Comparison of ENCODE assay signal across 8 cellular contexts in the genomic region with DNA sequence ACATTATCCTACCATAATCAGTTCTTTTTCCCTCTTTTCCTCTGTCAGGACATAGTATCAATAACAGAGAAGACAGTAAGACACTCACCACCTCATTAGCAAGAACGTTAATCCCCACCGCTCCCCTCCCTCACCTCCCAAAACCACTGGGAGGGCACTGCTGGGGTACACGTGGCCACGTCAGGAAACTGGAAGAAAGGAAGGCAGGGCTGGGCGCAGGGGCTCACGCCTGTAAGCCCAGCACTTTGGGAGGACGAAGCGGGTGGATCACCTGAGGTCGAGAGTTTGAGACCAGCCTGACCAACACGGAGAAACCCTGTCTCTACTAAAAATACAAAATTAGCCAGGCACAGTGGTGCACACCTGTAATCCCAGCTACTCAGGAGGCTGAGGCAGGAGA.
DNase-seq lines count a peak whose midpoint lies in the region; ATAC-seq and TF ChIP-seq lines count a peak whose summit lies in the region.
"Not testable (repeated sequence)": the region's sequence is repeated elsewhere in the genome, so short reads cannot be mapped to it uniquely, and the experiment has no call there.

No MANE protein-coding gene starts in this region.

- H3K27me3 Mint-ChIP-seq in CD4-positive, alpha-beta T cell; T-helper 1 cell treated with Interleukin-12 subunit alpha and Interleukin-12 subunit beta and Interleukin-4 antibody, amounts not matched to agents 30 μg/mL and 1 μg/mL, for 36 hours (ENCODE audit: low read depth); chondrocyte (ENCODE audit: low read depth); type B pancreatic cell: not testable (repeated sequence)
- peaks cover 12% of the 10 kb centered on the region for H3K27me3 Mint-ChIP-seq in activated CD4-positive, alpha-beta T cell treated with anti-CD3 and anti-CD28 coated beads, Interleukin-2, amount 10 ng/mL, durations not matched to agents 7 days and 5 days

- H3K36me3 Mint-ChIP-seq in CD4-positive, alpha-beta T cell (ENCODE audit: low read depth); T-helper 1 cell treated with Interleukin-12 subunit alpha and Interleukin-12 subunit beta and Interleukin-4 antibody, amounts not matched to agents 30 μg/mL and 1 μg/mL, for 36 hours (ENCODE audit: low read depth); activated CD4-positive, alpha-beta T cell treated with anti-CD3 and anti-CD28 coated beads, Interleukin-2, amount 10 ng/mL, durations not matched to agents 7 days and 5 days (ENCODE audit: low read depth); chondrocyte (ENCODE audit: low read depth); type B pancreatic cell: not testable (repeated sequence)

- POLR2A ChIA-PET in CD4-positive, alpha-beta T cell (lab: Charles Lee), result interaction anchor here (1.0 to 3.8 kb wide), 3 partner anchors 37 to 1867 kb away, joined by 4 to 59 read pairs (median 4); no protein-coding TSS in a partner anchor
- POLR2A ChIA-PET in activated CD4-positive, alpha-beta T cell treated with anti-CD3 and anti-CD28 coated beads, Interleukin-2, amount 10 ng/mL, durations not matched to agents 7 days and 5 days (lab: Charles Lee), result interaction anchor here (0.6 kb wide), 1 partner anchor 26 kb away, joined by 3 read pairs; no protein-coding TSS in a partner anchor

- not testable (repeated sequence) for H3K4me3 Mint-ChIP-seq in CD4-positive, alpha-beta T cell; T-helper 1 cell treated with Interleukin-12 subunit alpha and Interleukin-12 subunit beta and Interleukin-4 antibody, amounts not matched to agents 30 μg/mL and 1 μg/mL, for 36 hours; activated CD4-positive, alpha-beta T cell treated with anti-CD3 and anti-CD28 coated beads, Interleukin-2, amount 10 ng/mL, durations not matched to agents 7 days and 5 days; chondrocyte (ENCODE audit: unreplicated experiment); type B pancreatic cell

- H3K27me3 ChIP-seq in CD4-positive, alpha-beta T cell (ENCODE audit: control insufficient read depth, insufficient read depth, low read length), result not testable (repeated sequence)

- peak in 1 of 10 experiments; percentile 34 for DNase-seq in CD4-positive, alpha-beta T cell
- DNase-seq in activated CD4-positive, alpha-beta T cell treated with anti-CD3 and anti-CD28 coated beads, Interleukin-2, amount 10 ng/mL, durations not matched to agents 7 days and 5 days, result peak; percentile 6
- peak; percentile 63 for DNase-seq in activated effector memory CD4-positive, alpha-beta T cell treated with anti-CD3 and anti-CD28 coated beads, Interleukin-2, amount 50 U/mL, for 16 hours
- peak; percentile 79 for DNase-seq in chondrocyte (ENCODE audit: low spot score)
- DNase-seq in left lobe of liver (ENCODE audit: low spot score), result peak; percentile 43
- DNase-seq in omental fat pad (ENCODE audit: low spot score), result peak; percentile 18
- peak; percentile 50 for DNase-seq in type B pancreatic cell (ENCODE audit: extremely low spot score, unreplicated experiment)

- not testable (repeated sequence) for H3K9me3 Mint-ChIP-seq in CD4-positive, alpha-beta T cell; T-helper 1 cell treated with Interleukin-12 subunit alpha and Interleukin-12 subunit beta and Interleukin-4 antibody, amounts not matched to agents 30 μg/mL and 1 μg/mL, for 36 hours; activated CD4-positive, alpha-beta T cell treated with anti-CD3 and anti-CD28 coated beads, Interleukin-2, amount 10 ng/mL, durations not matched to agents 7 days and 5 days
- H3K9me3 Mint-ChIP-seq in chondrocyte (ENCODE audit: low read depth), result peaks cover 33% of the 10 kb centered on the region
- peaks cover 14% of the 10 kb centered on the region for H3K9me3 Mint-ChIP-seq in type B pancreatic cell

- H3K9me3 ChIP-seq in CD4-positive, alpha-beta T cell (ENCODE audit: control insufficient read depth, low read length), result not testable (repeated sequence)

- intact Hi-C loops in CD4-positive, alpha-beta T cell (cut with DNase I, micrococcal nuclease), result loop anchor here in 1 of 2 experiments (10.0 kb wide), 1 partner anchor 1868 kb away; no protein-coding TSS in a partner anchor

- H3K4me1 Mint-ChIP-seq in CD4-positive, alpha-beta T cell (ENCODE audit: low read depth), result peaks cover 36% of the 10 kb centered on the region
- peaks cover 28% of the 10 kb centered on the region for H3K4me1 Mint-ChIP-seq in T-helper 1 cell treated with Interleukin-12 subunit alpha and Interleukin-12 subunit beta and Interleukin-4 antibody, amounts not matched to agents 30 μg/mL and 1 μg/mL, for 36 hours (ENCODE audit: low read depth)
- H3K4me1 Mint-ChIP-seq in activated CD4-positive, alpha-beta T cell treated with anti-CD3 and anti-CD28 coated beads, Interleukin-2, amount 10 ng/mL, durations not matched to agents 7 days and 5 days, result peaks cover 36% of the 10 kb centered on the region
- H3K4me1 Mint-ChIP-seq in chondrocyte (ENCODE audit: low read depth); type B pancreatic cell (ENCODE audit: unreplicated experiment): not testable (repeated sequence)

- CTCF ChIA-PET in CD4-positive, alpha-beta T cell (lab: Charles Lee), result interaction anchor here (1.0 to 2.5 kb wide), 2 partner anchors 21 to 1867 kb away, joined by 4 to 9 read pairs; no protein-coding TSS in a partner anchor
- CTCF ChIA-PET in activated CD4-positive, alpha-beta T cell treated with anti-CD3 and anti-CD28 coated beads, Interleukin-2, amount 10 ng/mL, durations not matched to agents 7 days and 5 days (lab: Charles Lee), result interaction anchor here (1.3 kb wide), 1 partner anchor 1867 kb away, joined by 5 read pairs; no protein-coding TSS in a partner anchor

- ATAC-seq in CD4-positive, alpha-beta T cell (ENCODE audit: poor library complexity); left lobe of liver; omental fat pad (ENCODE audit: low FRiP score): not testable (repeated sequence)

- TF ChIP-seq CTCF in CD4-positive, alpha-beta T cell (IDR thresholded peaks at IDR 0.05); chondrocyte (IDR thresholded peaks at IDR 0.05); omental fat pad (IDR thresholded peaks at IDR 0.05); type B pancreatic cell (conservative IDR thresholded peaks at IDR 0.05): not testable (repeated sequence)

- not testable (repeated sequence) for H3K27ac ChIP-seq in CD4-positive, alpha-beta T cell (ENCODE audit: low read depth, low read length)

- peak overlapping the region; percentile 94 for H3K27ac Mint-ChIP-seq in CD4-positive, alpha-beta T cell
- peak overlapping the region; percentile 37 for H3K27ac Mint-ChIP-seq in T-helper 1 cell treated with Interleukin-12 subunit alpha and Interleukin-12 subunit beta and Interleukin-4 antibody, amounts not matched to agents 30 μg/mL and 1 μg/mL, for 36 hours
- peak overlapping the region; percentile 96 for H3K27ac Mint-ChIP-seq in activated CD4-positive, alpha-beta T cell treated with anti-CD3 and anti-CD28 coated beads, Interleukin-2, amount 10 ng/mL, durations not matched to agents 7 days and 5 days
- H3K27ac Mint-ChIP-seq in chondrocyte (ENCODE audit: unreplicated experiment); type B pancreatic cell: not testable (repeated sequence)
